Comparison of ENCODE assay signal across 8 cellular contexts in the genomic region with DNA sequence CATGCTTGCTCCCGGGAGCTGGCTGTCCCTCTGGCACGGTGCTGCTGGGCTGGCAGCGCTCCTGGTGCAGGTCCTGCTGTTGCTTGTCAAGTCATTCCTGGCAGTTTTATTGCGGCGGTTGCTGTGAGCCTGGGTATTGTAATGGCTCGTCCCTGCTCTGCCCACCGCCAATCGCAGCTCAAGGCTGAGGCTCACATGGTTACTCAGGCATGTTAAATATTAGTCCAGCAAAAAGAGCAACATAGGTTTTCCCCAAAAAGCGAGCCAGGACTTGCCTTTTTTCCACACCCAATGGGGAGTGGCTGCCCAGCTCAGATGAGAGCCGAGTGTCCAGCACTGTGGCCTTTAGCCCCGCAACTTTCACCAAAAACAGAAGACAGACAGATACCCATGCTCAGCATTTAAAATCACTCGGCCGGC.
DNase-seq lines count a peak whose midpoint lies in the region; ATAC-seq and TF ChIP-seq lines count a peak whose summit lies in the region.

No MANE protein-coding gene starts in this region.

- H3K4me1 Mint-ChIP-seq in brain, result peaks cover 39% of the 10 kb centered on the region
- H3K4me1 Mint-ChIP-seq in stimulated activated effector memory CD8-positive, alpha-beta T cell treated with anti-CD3 and anti-CD28 coated beads, Interleukin-12 subunit alpha, Interleukin-12 subunit beta, amount 100 ng/mL, for 72 hours, result no peaks in the 10 kb centered on the region

- no peak overlapping the region for H3K9ac ChIP-seq in skeletal muscle satellite cell (ENCODE audit: low read depth, low read length)

- TF ChIP-seq CTCF in brain (conservative IDR thresholded peaks at IDR 0.05), result no peak

- H3K27me3 Mint-ChIP-seq in brain, result no peaks in the 10 kb centered on the region

- no peak for ATAC-seq in stimulated activated effector memory CD8-positive, alpha-beta T cell treated with anti-CD3 and anti-CD28 coated beads, Interleukin-12 subunit alpha, Interleukin-12 subunit beta, amount 100 ng/mL, for 72 hours
- ATAC-seq in GM21381 (IDR thresholded peaks at IDR 0.05; ENCODE audit: unreplicated experiment), result no peak

- DNase-seq in NCI-H1092 (lab: John Stamatoyannopoulos, UW), result peak; percentile 40
- DNase-seq in iris pigment epithelial cell (ENCODE audit: low read depth), result peak; percentile 21
- DNase-seq in stimulated activated effector memory CD8-positive, alpha-beta T cell treated with anti-CD3 and anti-CD28 coated beads, Interleukin-12 subunit alpha, Interleukin-12 subunit beta, amount 100 ng/mL, for 72 hours (ENCODE audit: low spot score in 2 of 2), result no peak
- no peak for DNase-seq in NCI-H82 (lab: John Stamatoyannopoulos, UW)
- no peak for DNase-seq in NCI-H524 treated with DMSO at 0.1 percent for 48 hours (lab: John Stamatoyannopoulos, UW)

- H3K4me1 ChIP-seq in skeletal muscle satellite cell (ENCODE audit: control insufficient read depth, insufficient read depth, low read length), result peaks cover 3% of the 10 kb centered on the region

- no peaks in the 10 kb centered on the region for H3K36me3 ChIP-seq in skeletal muscle satellite cell (ENCODE audit: insufficient read depth, low read length)

- H3K9me3 ChIP-seq in skeletal muscle satellite cell (replicated peaks; ENCODE audit: low read length), result no peaks in the 10 kb centered on the region

- peak overlapping the region; percentile 37 to 83 (median 64) for H3K27ac Mint-ChIP-seq in brain
- no peak overlapping the region for H3K27ac Mint-ChIP-seq in stimulated activated effector memory CD8-positive, alpha-beta T cell treated with anti-CD3 and anti-CD28 coated beads, Interleukin-12 subunit alpha, Interleukin-12 subunit beta, amount 100 ng/mL, for 72 hours

- H3K4me2 ChIP-seq in skeletal muscle satellite cell (ENCODE audit: low read length), result peak overlapping the region; percentile 72

- peaks cover 5% of the 10 kb centered on the region for H3K36me3 Mint-ChIP-seq in brain
- no peaks in the 10 kb centered on the region for H3K36me3 Mint-ChIP-seq in stimulated activated effector memory CD8-positive, alpha-beta T cell treated with anti-CD3 and anti-CD28 coated beads, Interleukin-12 subunit alpha, Interleukin-12 subunit beta, amount 100 ng/mL, for 72 hours

- no peaks in the 10 kb centered on the region for H3K27me3 ChIP-seq in skeletal muscle satellite cell (ENCODE audit: control insufficient read depth, insufficient read depth, low read length)

- H3K4me3 ChIP-seq in skeletal muscle satellite cell (ENCODE audit: low read length), result peak overlapping the region; percentile 47

- H3K4me3 Mint-ChIP-seq in brain, result peak overlapping the region in 4 of 5 experiments; percentile 56 to 78 (median 61)
- H3K4me3 Mint-ChIP-seq in stimulated activated effector memory CD8-positive, alpha-beta T cell treated with anti-CD3 and anti-CD28 coated beads, Interleukin-12 subunit alpha, Interleukin-12 subunit beta, amount 100 ng/mL, for 72 hours, result no peak overlapping the region

- H3K9me3 Mint-ChIP-seq in brain, result peaks cover 0 to 3% (median 0%) of the 10 kb centered on the region in 5 experiments
- H3K9me3 Mint-ChIP-seq in stimulated activated effector memory CD8-positive, alpha-beta T cell treated with anti-CD3 and anti-CD28 coated beads, Interleukin-12 subunit alpha, Interleukin-12 subunit beta, amount 100 ng/mL, for 72 hours, result no peaks in the 10 kb centered on the region

Comparison
In these comparisons a context has a peak if more than half of its experiments do, and no peak if none do; other contexts are left out.
1. DNase-seq: peak in NCI-H1092 (single experiment) and iris pigment epithelial cell (single experiment); none in stimulated activated effector memory CD8-positive, alpha-beta T cell treated with anti-CD3 and anti-CD28 coated beads, Interleukin-12 subunit alpha, Interleukin-12 subunit beta, amount 100 ng/mL, for 72 hours (0 of 2), NCI-H82 (single experiment) and NCI-H524 treated with DMSO at 0.1 percent for 48 hours (single experiment).